1 cellular context compared by ENCODE assay signal in the genomic region with DNA sequence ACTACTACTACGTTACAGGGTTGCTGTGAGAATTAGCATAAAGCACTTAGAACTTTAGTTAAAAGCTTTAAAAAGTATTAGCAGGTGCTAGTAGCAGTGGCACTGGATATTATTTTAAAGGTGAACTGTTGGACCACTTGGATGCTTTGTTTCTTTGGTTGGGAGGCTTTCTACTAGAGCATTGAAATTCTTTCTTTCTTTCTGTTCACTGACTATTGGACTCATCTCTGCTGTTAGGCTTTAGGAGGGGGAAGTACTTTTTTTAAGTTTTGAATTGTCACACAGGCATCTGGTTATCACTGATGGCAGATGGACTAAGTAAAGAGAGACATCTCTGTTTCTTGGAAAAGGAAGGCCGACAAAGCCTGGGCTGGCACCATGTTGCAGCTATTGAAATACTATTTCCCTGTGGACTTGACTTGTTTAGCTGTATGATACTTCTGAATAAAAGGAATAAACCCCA.
A peak's percentile ranks its signal among the peaks of the same experiment; 100 is the strongest.
TF ChIP-seq lines count a peak whose summit lies in the region.

No MANE protein-coding gene starts in this region.

TF ChIP-seq in K562, 482 proteins besides CTCF, POLR2A, EP300 and RAD21 (continues in another document):
- TF ChIP-seq ETV6 (IDR thresholded peaks at IDR 0.05; ENCODE audit: borderline replicate concordance in 1 of 2, low read depth in 2 of 2, low read length in 1 of 2) (peak in 1 of 2 experiments; percentile 86; a peak in 1 of 4 replicates), ETV6 (CRISPR knock-in tag; IDR thresholded peaks at IDR 0.05; ENCODE audit: borderline replicate concordance) (no peak), SP1 (CRISPR knock-in tag; IDR thresholded peaks at IDR 0.05) (0 out of 2 replicates have a peak, but pooled peaks have one; percentile 50), MTA3 (IDR thresholded peaks at IDR 0.05; ENCODE audit: borderline replicate concordance) (peak; percentile 83), HNRNPUL1 (IDR thresholded peaks at IDR 0.05; ENCODE audit: low read length) (no peak), MTA1 (IDR thresholded peaks at IDR 0.05; ENCODE audit: borderline replicate concordance) (0 out of 2 replicates have a peak, but pooled peaks have one; percentile 54), HIVEP1 (CRISPR knock-in tag; IDR thresholded peaks at IDR 0.05) (no peak), ZNF24 (IDR thresholded peaks at IDR 0.05) (no peak), TAF9B (IDR thresholded peaks at IDR 0.05; ENCODE audit: partially characterized antibody) (peak; percentile 63), MCM3 (IDR thresholded peaks at IDR 0.05) (no peak), SMARCA4 (IDR thresholded peaks at IDR 0.05) (peak; percentile 98), FOSL1 (tag; conservative IDR thresholded peaks at IDR 0.05) (peak; percentile 66), ATF7 (IDR thresholded peaks at IDR 0.05) (peak; percentile 72), MEF2D (tag; conservative IDR thresholded peaks at IDR 0.05; ENCODE audit: low read depth) (no peak), TRIM24 (IDR thresholded peaks at IDR 0.05) (peak; percentile 36 to 51; a peak in 3 of 4 replicates), HDGF (IDR thresholded peaks at IDR 0.05) (no peak), NCOA1 (IDR thresholded peaks at IDR 0.05; ENCODE audit: low read depth) (peak; percentile 44; the same call in 1 of the 2 replicates), HDAC1 (IDR thresholded peaks at IDR 0.05) (peak in 1 of 2 experiments; percentile 66; a peak in 1 of 4 replicates), SIX5 (IDR thresholded peaks at IDR 0.05; ENCODE audit: borderline replicate concordance in 1 of 2, insufficient read depth in 1 of 2, low read depth in 1 of 2, low read length in 2 of 2) (no peak), NBN (IDR thresholded peaks at IDR 0.05; ENCODE audit: low read depth) (peak; percentile 71), MAFF (IDR thresholded peaks at IDR 0.05; ENCODE audit: low read length) (peak; percentile 51; the same call in 1 of the 2 replicates), BRD9 (IDR thresholded peaks at IDR 0.05; ENCODE audit: low read depth, partially characterized antibody) (peak; percentile 56), PHB2 (IDR thresholded peaks at IDR 0.05; ENCODE audit: low read depth) (peak; percentile 43; the same call in 1 of the 2 replicates), ZKSCAN3 (CRISPR knock-in tag; IDR thresholded peaks at IDR 0.05) (no peak), CXXC5 (CRISPR knock-in tag; IDR thresholded peaks at IDR 0.05) (peak; percentile 51; the same call in 1 of the 2 replicates), ARNT (IDR thresholded peaks at IDR 0.05) (peak; percentile 77 to 87; a peak in 2 of 4 replicates), NCOA6 (IDR thresholded peaks at IDR 0.05) (peak; percentile 15; the same call in 1 of the 2 replicates), TEAD4 (IDR thresholded peaks at IDR 0.05; ENCODE audit: low read length) (peak; percentile 96), TEAD4 (CRISPR knock-in tag; IDR thresholded peaks at IDR 0.05; ENCODE audit: borderline replicate concordance) (no peak), CCNT2 (IDR thresholded peaks at IDR 0.05; ENCODE audit: borderline replicate concordance, extremely low read depth, insufficient read length, low read depth, low read length) (peak; percentile 92), ZNF239 (CRISPR knock-in tag; IDR thresholded peaks at IDR 0.05) (no peak; the same call in 1 of the 2 replicates), MYNN (IDR thresholded peaks at IDR 0.05) (peak; percentile 55; the same call in 1 of the 2 replicates), MYNN (CRISPR knock-in tag; IDR thresholded peaks at IDR 0.05) (no peak), SMAD1 (IDR thresholded peaks at IDR 0.05; ENCODE audit: low read depth, low read length, partially characterized antibody) (peak; percentile 35), ZNF165 (CRISPR knock-in tag; IDR thresholded peaks at IDR 0.05; ENCODE audit: borderline replicate concordance) (no peak), TAF1 (IDR thresholded peaks at IDR 0.05; ENCODE audit: control insufficient read depth, extremely low read depth, insufficient read depth, low read length, severe bottlenecking) (peak; percentile 34), SPI1 (IDR thresholded peaks at IDR 0.05; ENCODE audit: borderline replicate concordance, low read depth, low read length) (peak; percentile 27; the same call in 1 of the 2 replicates), MXI1 (IDR thresholded peaks at IDR 0.05; ENCODE audit: low read depth, low read length) (peak; percentile 70; the same call in 1 of the 2 replicates), MYC (IDR thresholded peaks at IDR 0.05; ENCODE audit: low read depth, low read length) (peak; percentile 75; the same call in 1 of the 2 replicates), MYC (CRISPR knock-in tag; IDR thresholded peaks at IDR 0.05; ENCODE audit: borderline replicate concordance, low read depth) (no peak), SOX6 (IDR thresholded peaks at IDR 0.05) (peak; percentile 94), EGR1 (conservative IDR thresholded peaks at IDR 0.05) (peak; percentile 19; the same call in 1 of the 2 replicates), BCOR (IDR thresholded peaks at IDR 0.05) (peak; percentile 65; the same call in 1 of the 2 replicates)
- TF ChIP-seq, protein P1, sequence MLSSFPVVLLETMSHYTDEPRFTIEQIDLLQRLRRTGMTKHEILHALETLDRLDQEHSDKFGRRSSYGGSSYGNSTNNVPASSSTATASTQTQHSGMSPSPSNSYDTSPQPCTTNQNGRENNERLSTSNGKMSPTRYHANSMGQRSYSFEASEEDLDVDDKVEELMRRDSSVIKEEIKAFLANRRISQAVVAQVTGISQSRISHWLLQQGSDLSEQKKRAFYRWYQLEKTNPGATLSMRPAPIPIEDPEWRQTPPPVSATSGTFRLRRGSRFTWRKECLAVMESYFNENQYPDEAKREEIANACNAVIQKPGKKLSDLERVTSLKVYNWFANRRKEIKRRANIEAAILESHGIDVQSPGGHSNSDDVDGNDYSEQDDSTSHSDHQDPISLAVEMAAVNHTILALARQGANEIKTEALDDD (IDR thresholded peaks at IDR 0.05), result peak; percentile 86
- TF ChIP-seq, protein P2, sequence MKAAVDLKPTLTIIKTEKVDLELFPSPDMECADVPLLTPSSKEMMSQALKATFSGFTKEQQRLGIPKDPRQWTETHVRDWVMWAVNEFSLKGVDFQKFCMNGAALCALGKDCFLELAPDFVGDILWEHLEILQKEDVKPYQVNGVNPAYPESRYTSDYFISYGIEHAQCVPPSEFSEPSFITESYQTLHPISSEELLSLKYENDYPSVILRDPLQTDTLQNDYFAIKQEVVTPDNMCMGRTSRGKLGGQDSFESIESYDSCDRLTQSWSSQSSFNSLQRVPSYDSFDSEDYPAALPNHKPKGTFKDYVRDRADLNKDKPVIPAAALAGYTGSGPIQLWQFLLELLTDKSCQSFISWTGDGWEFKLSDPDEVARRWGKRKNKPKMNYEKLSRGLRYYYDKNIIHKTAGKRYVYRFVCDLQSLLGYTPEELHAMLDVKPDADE (conservative IDR thresholded peaks at IDR 0.05; ENCODE audit: control insufficient read depth, low read depth, low read length), result no peak
- TF ChIP-seq, protein P3, sequence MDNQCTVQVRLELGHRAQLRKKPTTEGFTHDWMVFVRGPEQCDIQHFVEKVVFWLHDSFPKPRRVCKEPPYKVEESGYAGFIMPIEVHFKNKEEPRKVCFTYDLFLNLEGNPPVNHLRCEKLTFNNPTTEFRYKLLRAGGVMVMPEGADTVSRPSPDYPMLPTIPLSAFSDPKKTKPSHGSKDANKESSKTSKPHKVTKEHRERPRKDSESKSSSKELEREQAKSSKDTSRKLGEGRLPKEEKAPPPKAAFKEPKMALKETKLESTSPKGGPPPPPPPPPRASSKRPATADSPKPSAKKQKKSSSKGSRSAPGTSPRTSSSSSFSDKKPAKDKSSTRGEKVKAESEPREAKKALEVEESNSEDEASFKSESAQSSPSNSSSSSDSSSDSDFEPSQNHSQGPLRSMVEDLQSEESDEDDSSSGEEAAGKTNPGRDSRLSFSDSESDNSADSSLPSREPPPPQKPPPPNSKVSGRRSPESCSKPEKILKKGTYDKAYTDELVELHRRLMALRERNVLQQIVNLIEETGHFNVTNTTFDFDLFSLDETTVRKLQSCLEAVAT (IDR thresholded peaks at IDR 0.05), result peak; percentile 85 to 92; a peak in 3 of 4 replicates
- TF ChIP-seq, protein P4, sequence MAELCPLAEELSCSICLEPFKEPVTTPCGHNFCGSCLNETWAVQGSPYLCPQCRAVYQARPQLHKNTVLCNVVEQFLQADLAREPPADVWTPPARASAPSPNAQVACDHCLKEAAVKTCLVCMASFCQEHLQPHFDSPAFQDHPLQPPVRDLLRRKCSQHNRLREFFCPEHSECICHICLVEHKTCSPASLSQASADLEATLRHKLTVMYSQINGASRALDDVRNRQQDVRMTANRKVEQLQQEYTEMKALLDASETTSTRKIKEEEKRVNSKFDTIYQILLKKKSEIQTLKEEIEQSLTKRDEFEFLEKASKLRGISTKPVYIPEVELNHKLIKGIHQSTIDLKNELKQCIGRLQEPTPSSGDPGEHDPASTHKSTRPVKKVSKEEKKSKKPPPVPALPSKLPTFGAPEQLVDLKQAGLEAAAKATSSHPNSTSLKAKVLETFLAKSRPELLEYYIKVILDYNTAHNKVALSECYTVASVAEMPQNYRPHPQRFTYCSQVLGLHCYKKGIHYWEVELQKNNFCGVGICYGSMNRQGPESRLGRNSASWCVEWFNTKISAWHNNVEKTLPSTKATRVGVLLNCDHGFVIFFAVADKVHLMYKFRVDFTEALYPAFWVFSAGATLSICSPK (IDR thresholded peaks at IDR 0.05; ENCODE audit: borderline replicate concordance), result no peak
- TF ChIP-seq, protein P5, sequence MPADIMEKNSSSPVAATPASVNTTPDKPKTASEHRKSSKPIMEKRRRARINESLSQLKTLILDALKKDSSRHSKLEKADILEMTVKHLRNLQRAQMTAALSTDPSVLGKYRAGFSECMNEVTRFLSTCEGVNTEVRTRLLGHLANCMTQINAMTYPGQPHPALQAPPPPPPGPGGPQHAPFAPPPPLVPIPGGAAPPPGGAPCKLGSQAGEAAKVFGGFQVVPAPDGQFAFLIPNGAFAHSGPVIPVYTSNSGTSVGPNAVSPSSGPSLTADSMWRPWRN (IDR thresholded peaks at IDR 0.05; ENCODE audit: low read depth), result peak; percentile 33; the same call in 1 of the 2 replicates
- TF ChIP-seq, protein P6, sequence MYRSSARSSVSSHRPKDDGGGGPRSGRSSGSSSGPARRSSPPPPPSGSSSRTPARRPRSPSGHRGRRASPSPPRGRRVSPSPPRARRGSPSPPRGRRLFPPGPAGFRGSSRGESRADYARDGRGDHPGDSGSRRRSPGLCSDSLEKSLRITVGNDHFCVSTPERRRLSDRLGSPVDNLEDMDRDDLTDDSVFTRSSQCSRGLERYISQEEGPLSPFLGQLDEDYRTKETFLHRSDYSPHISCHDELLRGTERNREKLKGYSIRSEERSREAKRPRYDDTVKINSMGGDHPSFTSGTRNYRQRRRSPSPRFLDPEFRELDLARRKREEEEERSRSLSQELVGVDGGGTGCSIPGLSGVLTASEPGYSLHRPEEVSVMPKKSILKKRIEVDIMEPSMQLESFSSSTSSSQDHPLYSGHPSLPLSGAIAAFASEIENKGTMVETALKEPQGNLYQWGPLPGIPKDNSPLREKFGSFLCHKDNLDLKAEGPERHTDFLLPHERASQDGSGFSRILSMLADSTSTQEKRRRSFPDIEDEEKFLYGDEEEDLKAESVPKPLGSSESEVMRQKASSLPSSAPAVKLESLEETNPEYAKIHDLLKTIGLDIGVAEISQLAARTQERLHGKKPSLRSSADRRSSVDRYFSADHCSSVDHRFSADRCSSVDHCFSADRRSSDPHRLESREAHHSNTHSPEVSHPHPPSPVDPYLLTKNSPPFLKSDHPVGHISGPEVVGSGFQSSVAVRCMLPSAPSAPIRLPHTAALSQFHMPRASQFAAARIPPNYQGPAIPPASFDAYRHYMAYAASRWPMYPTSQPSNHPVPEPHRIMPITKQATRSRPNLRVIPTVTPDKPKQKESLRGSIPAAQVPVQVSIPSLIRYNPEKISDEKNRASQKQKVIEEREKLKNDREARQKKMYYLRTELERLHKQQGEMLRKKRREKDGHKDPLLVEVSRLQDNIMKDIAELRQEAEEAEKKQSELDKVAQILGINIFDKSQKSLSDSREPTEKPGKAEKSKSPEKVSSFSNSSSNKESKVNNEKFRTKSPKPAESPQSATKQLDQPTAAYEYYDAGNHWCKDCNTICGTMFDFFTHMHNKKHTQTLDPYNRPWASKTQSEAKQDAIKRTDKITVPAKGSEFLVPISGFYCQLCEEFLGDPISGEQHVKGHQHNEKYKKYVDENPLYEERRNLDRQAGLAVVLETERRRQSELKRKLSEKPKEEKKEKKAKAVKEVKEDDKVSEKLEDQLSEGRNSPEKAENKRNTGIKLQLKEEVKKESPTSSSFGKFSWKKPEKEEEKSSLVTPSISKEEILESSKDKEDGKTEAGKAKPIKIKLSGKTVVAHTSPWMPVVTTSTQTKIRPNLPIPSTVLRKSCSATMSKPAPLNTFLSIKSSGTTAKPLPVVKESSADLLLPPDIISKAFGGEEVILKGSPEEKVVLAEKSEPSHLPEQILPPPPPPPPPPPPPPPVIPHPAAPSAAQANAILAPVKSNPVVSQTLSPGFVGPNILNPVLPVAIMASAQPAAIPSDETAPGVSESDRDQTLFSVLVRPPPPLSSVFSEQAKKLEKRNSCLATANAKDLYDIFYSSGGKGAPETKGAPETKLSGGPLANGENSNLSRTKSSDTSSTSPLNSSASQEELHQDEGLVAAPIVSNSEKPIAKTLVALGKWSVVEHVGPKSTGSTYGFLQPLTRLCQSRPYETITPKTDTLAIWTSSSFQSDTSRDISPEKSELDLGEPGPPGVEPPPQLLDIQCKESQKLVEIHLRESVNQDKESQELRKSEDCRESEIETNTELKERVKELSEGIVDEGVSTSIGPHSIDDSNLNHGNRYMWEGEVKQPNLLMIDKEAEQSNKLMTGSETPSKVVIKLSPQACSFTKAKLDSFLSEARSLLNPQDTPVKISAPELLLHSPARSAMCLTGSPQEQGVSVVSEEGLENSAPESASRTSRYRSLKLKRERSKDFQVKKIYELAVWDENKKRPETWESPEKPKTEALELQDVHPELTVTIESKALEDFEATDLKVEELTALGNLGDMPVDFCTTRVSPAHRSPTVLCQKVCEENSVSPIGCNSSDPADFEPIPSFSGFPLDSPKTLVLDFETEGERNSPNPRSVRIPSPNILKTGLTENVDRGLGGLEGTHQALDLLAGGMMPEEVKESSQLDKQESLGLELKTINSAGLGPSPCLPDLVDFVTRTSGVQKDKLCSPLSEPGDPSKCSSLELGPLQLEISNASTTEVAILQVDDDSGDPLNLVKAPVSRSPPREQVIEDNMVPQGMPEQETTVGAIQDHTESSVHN (IDR thresholded peaks at IDR 0.05; ENCODE audit: borderline replicate concordance in 1 of 2, low read depth in 1 of 2), result 0 out of 4 replicates have a peak, but pooled peaks of 1 of the 2 experiments have one; percentile 81
- TF ChIP-seq, protein P7, sequence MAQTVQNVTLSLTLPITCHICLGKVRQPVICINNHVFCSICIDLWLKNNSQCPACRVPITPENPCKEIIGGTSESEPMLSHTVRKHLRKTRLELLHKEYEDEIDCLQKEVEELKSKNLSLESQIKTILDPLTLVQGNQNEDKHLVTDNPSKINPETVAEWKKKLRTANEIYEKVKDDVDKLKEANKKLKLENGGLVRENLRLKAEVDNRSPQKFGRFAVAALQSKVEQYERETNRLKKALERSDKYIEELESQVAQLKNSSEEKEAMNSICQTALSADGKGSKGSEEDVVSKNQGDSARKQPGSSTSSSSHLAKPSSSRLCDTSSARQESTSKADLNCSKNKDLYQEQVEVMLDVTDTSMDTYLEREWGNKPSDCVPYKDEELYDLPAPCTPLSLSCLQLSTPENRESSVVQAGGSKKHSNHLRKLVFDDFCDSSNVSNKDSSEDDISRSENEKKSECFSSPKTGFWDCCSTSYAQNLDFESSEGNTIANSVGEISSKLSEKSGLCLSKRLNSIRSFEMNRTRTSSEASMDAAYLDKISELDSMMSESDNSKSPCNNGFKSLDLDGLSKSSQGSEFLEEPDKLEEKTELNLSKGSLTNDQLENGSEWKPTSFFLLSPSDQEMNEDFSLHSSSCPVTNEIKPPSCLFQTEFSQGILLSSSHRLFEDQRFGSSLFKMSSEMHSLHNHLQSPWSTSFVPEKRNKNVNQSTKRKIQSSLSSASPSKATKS (CRISPR knock-in tag; IDR thresholded peaks at IDR 0.05), result 0 out of 2 replicates have a peak, but pooled peaks have one; percentile 49
